ENCODE assay signal across 1 cellular context in the genomic region with DNA sequence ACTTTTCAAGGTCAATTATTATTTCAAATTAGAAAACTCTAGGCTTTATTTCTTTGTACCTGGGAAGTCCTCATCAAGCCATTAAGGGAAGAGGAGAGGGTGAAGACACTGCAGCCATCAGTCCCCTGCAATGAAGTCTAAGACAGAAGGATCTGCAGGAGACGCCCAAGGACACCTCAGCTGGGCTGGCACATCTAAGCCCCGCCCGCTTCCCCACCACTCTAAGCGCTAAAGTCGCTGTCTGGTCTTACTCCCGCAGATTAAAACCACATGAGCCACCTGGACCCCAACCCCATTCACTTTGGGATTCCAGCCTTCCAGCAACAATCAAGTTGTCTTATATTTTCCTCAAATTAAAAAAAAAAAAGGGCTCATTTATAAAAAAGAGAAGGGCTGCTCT.
TF ChIP-seq lines count a peak whose summit lies in the region.

No MANE protein-coding gene starts in this region.

TF ChIP-seq in K562, 482 proteins besides CTCF, POLR2A, EP300 and RAD21 (continued from another document):
- TF ChIP-seq, protein P1, sequence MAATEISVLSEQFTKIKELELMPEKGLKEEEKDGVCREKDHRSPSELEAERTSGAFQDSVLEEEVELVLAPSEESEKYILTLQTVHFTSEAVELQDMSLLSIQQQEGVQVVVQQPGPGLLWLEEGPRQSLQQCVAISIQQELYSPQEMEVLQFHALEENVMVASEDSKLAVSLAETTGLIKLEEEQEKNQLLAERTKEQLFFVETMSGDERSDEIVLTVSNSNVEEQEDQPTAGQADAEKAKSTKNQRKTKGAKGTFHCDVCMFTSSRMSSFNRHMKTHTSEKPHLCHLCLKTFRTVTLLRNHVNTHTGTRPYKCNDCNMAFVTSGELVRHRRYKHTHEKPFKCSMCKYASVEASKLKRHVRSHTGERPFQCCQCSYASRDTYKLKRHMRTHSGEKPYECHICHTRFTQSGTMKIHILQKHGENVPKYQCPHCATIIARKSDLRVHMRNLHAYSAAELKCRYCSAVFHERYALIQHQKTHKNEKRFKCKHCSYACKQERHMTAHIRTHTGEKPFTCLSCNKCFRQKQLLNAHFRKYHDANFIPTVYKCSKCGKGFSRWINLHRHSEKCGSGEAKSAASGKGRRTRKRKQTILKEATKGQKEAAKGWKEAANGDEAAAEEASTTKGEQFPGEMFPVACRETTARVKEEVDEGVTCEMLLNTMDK (IDR thresholded peaks at IDR 0.05; ENCODE audit: borderline replicate concordance, insufficient read depth, low read depth, low read length, poor library complexity, severe bottlenecking), result no peak
- TF ChIP-seq, protein P2, sequence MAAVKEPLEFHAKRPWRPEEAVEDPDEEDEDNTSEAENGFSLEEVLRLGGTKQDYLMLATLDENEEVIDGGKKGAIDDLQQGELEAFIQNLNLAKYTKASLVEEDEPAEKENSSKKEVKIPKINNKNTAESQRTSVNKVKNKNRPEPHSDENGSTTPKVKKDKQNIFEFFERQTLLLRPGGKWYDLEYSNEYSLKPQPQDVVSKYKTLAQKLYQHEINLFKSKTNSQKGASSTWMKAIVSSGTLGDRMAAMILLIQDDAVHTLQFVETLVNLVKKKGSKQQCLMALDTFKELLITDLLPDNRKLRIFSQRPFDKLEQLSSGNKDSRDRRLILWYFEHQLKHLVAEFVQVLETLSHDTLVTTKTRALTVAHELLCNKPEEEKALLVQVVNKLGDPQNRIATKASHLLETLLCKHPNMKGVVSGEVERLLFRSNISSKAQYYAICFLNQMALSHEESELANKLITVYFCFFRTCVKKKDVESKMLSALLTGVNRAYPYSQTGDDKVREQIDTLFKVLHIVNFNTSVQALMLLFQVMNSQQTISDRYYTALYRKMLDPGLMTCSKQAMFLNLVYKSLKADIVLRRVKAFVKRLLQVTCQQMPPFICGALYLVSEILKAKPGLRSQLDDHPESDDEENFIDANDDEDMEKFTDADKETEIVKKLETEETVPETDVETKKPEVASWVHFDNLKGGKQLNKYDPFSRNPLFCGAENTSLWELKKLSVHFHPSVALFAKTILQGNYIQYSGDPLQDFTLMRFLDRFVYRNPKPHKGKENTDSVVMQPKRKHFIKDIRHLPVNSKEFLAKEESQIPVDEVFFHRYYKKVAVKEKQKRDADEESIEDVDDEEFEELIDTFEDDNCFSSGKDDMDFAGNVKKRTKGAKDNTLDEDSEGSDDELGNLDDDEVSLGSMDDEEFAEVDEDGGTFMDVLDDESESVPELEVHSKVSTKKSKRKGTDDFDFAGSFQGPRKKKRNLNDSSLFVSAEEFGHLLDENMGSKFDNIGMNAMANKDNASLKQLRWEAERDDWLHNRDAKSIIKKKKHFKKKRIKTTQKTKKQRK (IDR thresholded peaks at IDR 0.05; ENCODE audit: borderline replicate concordance, low read depth, low read length), result no peak
- TF ChIP-seq SRSF3 (IDR thresholded peaks at IDR 0.05; ENCODE audit: insufficient read depth, low read length), result no peak
